2 cellular contexts compared by ENCODE assay signal in genomic region chr1:154429118-154429517, GRCh38.
TF ChIP-seq lines count a peak whose summit lies in the region.

No MANE protein-coding gene starts in this region.

TF ChIP-seq in liver, 16 proteins besides CTCF, POLR2A, EP300 and RAD21 (continued from another document):
- TF ChIP-seq ATF3 (IDR thresholded peaks at IDR 0.05) (no peak), FOXA1 (IDR thresholded peaks at IDR 0.05) (no peak), HNF4A (conservative IDR thresholded peaks at IDR 0.05) (no peak), RXRA (IDR thresholded peaks at IDR 0.05) (no peak), SP1 (IDR thresholded peaks at IDR 0.05) (no peak)
TF ChIP-seq in liver: peak in this region for 0.

TF ChIP-seq in HepG2, 621 proteins besides CTCF, POLR2A, EP300 and RAD21 (continued from another document):
- no peak for TF ChIP-seq ZNF646 (CRISPR knock-in tag; IDR thresholded peaks at IDR 0.05)
- no peak for TF ChIP-seq PBX3 (CRISPR knock-in tag; IDR thresholded peaks at IDR 0.05; ENCODE audit: borderline replicate concordance)
- no peak for TF ChIP-seq ZNF326 (CRISPR knock-in tag; IDR thresholded peaks at IDR 0.05; ENCODE audit: borderline replicate concordance)
- TF ChIP-seq ZBTB20 (CRISPR knock-in tag; IDR thresholded peaks at IDR 0.05; ENCODE audit: borderline replicate concordance, low read depth): no peak
- TF ChIP-seq ZNF597 (CRISPR knock-in tag; IDR thresholded peaks at IDR 0.05): no peak
- TF ChIP-seq DNMT3B (CRISPR knock-in tag; conservative IDR thresholded peaks at IDR 0.05): no peak
